Comparison of ENCODE assay signal across 9 cellular contexts in the genomic region with DNA sequence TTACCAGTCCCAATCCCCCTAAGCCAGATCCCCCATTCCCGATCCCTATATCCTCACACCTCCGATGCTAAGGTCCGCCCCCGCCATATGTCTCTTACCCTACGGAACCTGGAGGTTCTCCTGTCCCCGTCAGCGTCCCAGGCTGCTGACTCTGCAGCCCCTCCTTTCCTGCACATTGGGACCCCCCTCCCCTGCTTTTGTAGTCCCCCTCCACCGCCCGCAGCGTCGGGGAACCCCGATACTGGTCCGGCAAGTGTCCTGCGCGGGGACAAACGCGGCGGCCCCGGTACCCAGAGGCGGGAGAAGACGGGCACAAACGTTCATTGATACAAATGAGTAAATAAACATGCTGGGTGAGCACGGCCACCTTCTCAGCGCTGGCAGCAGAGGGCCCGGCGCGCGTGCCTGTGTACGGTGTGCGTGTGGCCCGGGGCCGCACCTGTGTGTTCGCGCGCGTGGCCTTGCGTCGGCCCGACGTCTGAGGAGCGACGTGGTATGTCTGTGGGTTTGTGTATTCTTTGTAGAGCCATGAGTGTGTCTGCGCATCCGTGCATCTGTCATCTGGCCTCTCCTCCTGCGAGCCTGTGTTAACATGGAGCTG. TPM values are rescaled to one million over a fixed set of nuclear protein-coding genes. Genes with fewer than 3 reads are reported as not detected.
DNase-seq lines count a peak whose midpoint lies in the region; ATAC-seq and TF ChIP-seq lines count a peak whose summit lies in the region.
"Had no signal": no experiment of that assay in that cellular context is flagged by ENCODE, and none has a peak within 500 bp of the region (broad histone marks: within the 10 kb centered on the region; RNA-seq: fewer than 3 reads in every experiment).

No MANE protein-coding gene starts in this region.

- H3K9me3 ChIP-seq in prostate gland, result no peaks in the 10 kb centered on the region
- H3K9me3 ChIP-seq: neutrophil had no signal

- intact Hi-C loops in Right ventricle myocardium inferior (cut with DNase I) (loop anchor here (1.0 to 5.0 kb wide), 5 partner anchors 225 to 604 kb away; no protein-coding TSS in a partner anchor), prostate gland (cut with DNase I) (loop anchor here (2.0 to 5.0 kb wide), 5 partner anchors 217 to 601 kb away; no protein-coding TSS in a partner anchor)

- peaks cover 30% of the 10 kb centered on the region for H3K4me1 Mint-ChIP-seq in activated CD4-positive, alpha-beta T cell treated with anti-CD3 and anti-CD28 coated beads, Interleukin-2, amount 10 ng/mL, durations not matched to agents 7 days and 5 days

- H3K9me3 Mint-ChIP-seq in activated CD4-positive, alpha-beta T cell treated with anti-CD3 and anti-CD28 coated beads, Interleukin-2, amount 10 ng/mL, durations not matched to agents 7 days and 5 days, result no peaks in the 10 kb centered on the region

- H3K36me3 Mint-ChIP-seq in activated CD4-positive, alpha-beta T cell treated with anti-CD3 and anti-CD28 coated beads, Interleukin-2, amount 10 ng/mL, durations not matched to agents 7 days and 5 days (ENCODE audit: low read depth), result peaks cover 7% of the 10 kb centered on the region

- no peak for TF ChIP-seq CTCF in prostate gland (IDR thresholded peaks at IDR 0.05)

- ATAC-seq in Right ventricle myocardium inferior (peak; percentile 1), GM21526 (IDR thresholded peaks at IDR 0.05; ENCODE audit: low FRiP score, unreplicated experiment) (no peak)

- POLR2A ChIA-PET in activated CD4-positive, alpha-beta T cell treated with anti-CD3 and anti-CD28 coated beads, Interleukin-2, amount 10 ng/mL, durations not matched to agents 7 days and 5 days (lab: Charles Lee), result no interaction called here

- CTCF ChIA-PET in activated CD4-positive, alpha-beta T cell treated with anti-CD3 and anti-CD28 coated beads, Interleukin-2, amount 10 ng/mL, durations not matched to agents 7 days and 5 days (lab: Charles Lee), result interaction anchor here (0.7 to 1.3 kb wide), 5 partner anchors 14 to 599 kb away, joined by 3 read pairs; no protein-coding TSS in a partner anchor

- H3K4me3 Mint-ChIP-seq in activated CD4-positive, alpha-beta T cell treated with anti-CD3 and anti-CD28 coated beads, Interleukin-2, amount 10 ng/mL, durations not matched to agents 7 days and 5 days, result peak overlapping the region; percentile 51

- H3K36me3 ChIP-seq in prostate gland, result no peaks in the 10 kb centered on the region
- H3K36me3 ChIP-seq: neutrophil had no signal

- peak overlapping the region; percentile 19 to 37 for H3K4me3 ChIP-seq in prostate gland

- H3K27ac ChIP-seq in prostate gland, result no peak overlapping the region
- H3K27ac ChIP-seq: neutrophil had no signal

- H3K27me3 ChIP-seq in prostate gland (replicated peaks; ENCODE audit: insufficient read depth), result peaks cover 22% of the 10 kb centered on the region

- WGBS in prostate gland, result 2% methylated on average over 45 of the region's 45 CpGs

- H3K27ac Mint-ChIP-seq in activated CD4-positive, alpha-beta T cell treated with anti-CD3 and anti-CD28 coated beads, Interleukin-2, amount 10 ng/mL, durations not matched to agents 7 days and 5 days, result no peak overlapping the region

- peak; percentile 80 for DNase-seq in NCI-H2171 treated with DMSO at 0.1 percent for 48 hours (lab: John Stamatoyannopoulos, UW)
- no peak for DNase-seq in NCI-H2171 (lab: John Stamatoyannopoulos, UW)
- DNase-seq in activated CD4-positive, alpha-beta T cell treated with anti-CD3 and anti-CD28 coated beads, Interleukin-2, amount 10 ng/mL, durations not matched to agents 7 days and 5 days, result no peak
- no peak for DNase-seq in Right ventricle myocardium inferior (ENCODE audit: missing footprints)
- peak; percentile 10 for DNase-seq in prostate gland (ENCODE audit: low spot score)
- DNase-seq in NCI-H187 (lab: John Stamatoyannopoulos, UW), result no peak
- no peak for DNase-seq in GM19238 (ENCODE audit: insufficient read length, low spot score)

- peaks cover 62% of the 10 kb centered on the region for H3K27me3 Mint-ChIP-seq in activated CD4-positive, alpha-beta T cell treated with anti-CD3 and anti-CD28 coated beads, Interleukin-2, amount 10 ng/mL, durations not matched to agents 7 days and 5 days

- H3K4me1 ChIP-seq in prostate gland (replicated peaks), result peaks cover 21% of the 10 kb centered on the region

- TF ChIP-seq POLR2A in prostate gland (IDR thresholded peaks at IDR 0.05), result no peak

RNA-seq across cellular contexts. Expression of a gene that starts 2.0 kb away (rescaled TPM):
- total RNA-seq in activated CD4-positive, alpha-beta T cell treated with anti-CD3 and anti-CD28 coated beads, Interleukin-2, amount 10 ng/mL, durations not matched to agents 7 days and 5 days, result not detected
- 5.4 TPM for total RNA-seq in Right ventricle myocardium inferior
- 10 to 100 TPM in 1 of 2 donors, under 1 TPM in 1; 0.91 to 68.2 TPM for total RNA-seq in prostate gland

Comparison
In these comparisons a context has a peak if more than half of its experiments do, and no peak if none do; other contexts are left out.
1. DNase-seq: peak in NCI-H2171 treated with DMSO at 0.1 percent for 48 hours (single experiment) and prostate gland (single experiment); none in NCI-H2171 (single experiment), activated CD4-positive, alpha-beta T cell treated with anti-CD3 and anti-CD28 coated beads, Interleukin-2, amount 10 ng/mL, durations not matched to agents 7 days and 5 days (single experiment), Right ventricle myocardium inferior (single experiment), NCI-H187 (0 of 2) and GM19238 (single experiment).